Comparison of ENCODE assay signal across 9 cellular contexts in genomic region chr14:29584992-29585391, GRCh38.
A peak's percentile ranks its signal among the peaks of the same experiment; 100 is the strongest.
DNase-seq lines count a peak whose midpoint lies in the region; ATAC-seq and TF ChIP-seq lines count a peak whose summit lies in the region.
"Had no signal": no experiment of that assay in that cellular context is flagged by ENCODE, and none has a peak within 500 bp of the region (broad histone marks: within the 10 kb centered on the region; RNA-seq: fewer than 3 reads in every experiment).

No MANE protein-coding gene starts in this region.

- POLR2A ChIA-PET in HEK293T (lab: Yijun Ruan, JAX): no interaction called here
- POLR2A ChIA-PET in CD8-positive, alpha-beta T cell (lab: Charles Lee): no interaction called here

- peak; percentile 13 for DNase-seq in HEK293T (ENCODE audit: extremely low spot score)
- peak; percentile 66 to 78 for DNase-seq in SJCRH30
- DNase-seq in hepatic stellate cell (ENCODE audit: low spot score): peak; percentile 47
- DNase-seq in sigmoid colon: peak; percentile 77
- DNase-seq in CD8-positive, alpha-beta T cell: no peak

- ATAC-seq in GM18873 (IDR thresholded peaks at IDR 0.05; ENCODE audit: low FRiP score, unreplicated experiment): no peak
- ATAC-seq in HG02840 (IDR thresholded peaks at IDR 0.05; ENCODE audit: low FRiP score, unreplicated experiment): no peak
- no peak for ATAC-seq in GM19035 (IDR thresholded peaks at IDR 0.05; ENCODE audit: unreplicated experiment)
- no peak for ATAC-seq in CD8-positive, alpha-beta T cell

- intact Hi-C loops in sigmoid colon (cut with DNase I): no loop called here
- intact Hi-C loops in CD8-positive, alpha-beta T cell (cut with DNase I, micrococcal nuclease): no loop called here

- H3K27me3 ChIP-seq in SJCRH30 (no peaks in the 10 kb centered on the region), sigmoid colon (no peaks in the 10 kb centered on the region)
- H3K27me3 ChIP-seq in CD8-positive, alpha-beta T cell (ENCODE audit: insufficient read depth, low read length): no peaks in the 10 kb centered on the region

- H3K4me3 Mint-ChIP-seq in CD8-positive, alpha-beta T cell: no peak overlapping the region
- H3K4me3 Mint-ChIP-seq: activated T-helper 1 cell treated with anti-CD3 and anti-CD28 coated beads, Interleukin-12 subunit alpha, Interleukin-12 subunit beta, Interleukin-2, Interleukin-4 antibody, amounts not matched to agents 30 ng/mL and 10 ng/mL and 1 ng/mL, durations not matched to agents 14 hours and 24 hours and 36 hours had no signal

- no peaks in the 10 kb centered on the region for H3K4me1 Mint-ChIP-seq in CD8-positive, alpha-beta T cell (ENCODE audit: low read depth)

- H3K9me3 Mint-ChIP-seq in CD8-positive, alpha-beta T cell: peaks cover 11% of the 10 kb centered on the region

- no peak overlapping the region for H3K27ac Mint-ChIP-seq in CD8-positive, alpha-beta T cell
- H3K27ac Mint-ChIP-seq: activated T-helper 1 cell treated with anti-CD3 and anti-CD28 coated beads, Interleukin-12 subunit alpha, Interleukin-12 subunit beta, Interleukin-2, Interleukin-4 antibody, amounts not matched to agents 30 ng/mL and 10 ng/mL and 1 ng/mL, durations not matched to agents 14 hours and 24 hours and 36 hours had no signal

- no peak for TF ChIP-seq CTCF in sigmoid colon (IDR thresholded peaks at IDR 0.05)
- TF ChIP-seq CTCF in CD8-positive, alpha-beta T cell (IDR thresholded peaks at IDR 0.05): no peak

- H3K4me3 ChIP-seq in SJCRH30: peak overlapping the region; percentile 23
- no peak overlapping the region for H3K4me3 ChIP-seq in sigmoid colon
- H3K4me3 ChIP-seq in CD8-positive, alpha-beta T cell (ENCODE audit: low read depth, low read length): no peak overlapping the region

- H3K36me3 ChIP-seq in SJCRH30 (no peaks in the 10 kb centered on the region), sigmoid colon (no peaks in the 10 kb centered on the region)
- H3K36me3 ChIP-seq in CD8-positive, alpha-beta T cell (ENCODE audit: insufficient read depth, low read length): no peaks in the 10 kb centered on the region

- H3K27ac ChIP-seq in SJCRH30 (no peak overlapping the region), sigmoid colon (peak overlapping the region in 3 of 4 donors; percentile 47 to 51 (median 49))
- H3K27ac ChIP-seq in CD8-positive, alpha-beta T cell (ENCODE audit: low read depth, low read length): no peak overlapping the region

- no peaks in the 10 kb centered on the region for H3K27me3 Mint-ChIP-seq in CD8-positive, alpha-beta T cell (ENCODE audit: low read depth)

- no peak for TF ChIP-seq EP300 in sigmoid colon (IDR thresholded peaks at IDR 0.05)

- no peaks in the 10 kb centered on the region for H3K9me3 ChIP-seq in SJCRH30 (replicated peaks)
- H3K9me3 ChIP-seq in sigmoid colon: no peaks in the 10 kb centered on the region
- no peaks in the 10 kb centered on the region for H3K9me3 ChIP-seq in CD8-positive, alpha-beta T cell (ENCODE audit: low read length)

- no peak for TF ChIP-seq POLR2A in sigmoid colon (IDR thresholded peaks at IDR 0.05)

- H3K4me1 ChIP-seq in SJCRH30 (peaks cover 12% of the 10 kb centered on the region; the same call in 1 of the 2 replicates), sigmoid colon (peaks cover 0 to 21% (median 8%) of the 10 kb centered on the region in 4 donors)
- no peaks in the 10 kb centered on the region for H3K4me1 ChIP-seq in CD8-positive, alpha-beta T cell (ENCODE audit: insufficient read depth, low read length)

- no peaks in the 10 kb centered on the region for H3K36me3 Mint-ChIP-seq in CD8-positive, alpha-beta T cell

- CTCF ChIA-PET in HEK293T (lab: Yijun Ruan, JAX): no interaction called here
- CTCF ChIA-PET in CD8-positive, alpha-beta T cell (lab: Charles Lee): interaction anchor here (0.7 kb wide), 1 partner anchor 120 kb away, joined by 3 read pairs; no protein-coding TSS in a partner anchor

- WGBS in sigmoid colon, 2 donors: 25 to 43% methylated on average over 8 of the region's 8 CpGs

TF ChIP-seq in HEK293T, 16 proteins besides CTCF, POLR2A, EP300 and RAD21:
- TF ChIP-seq HDGF (IDR thresholded peaks at IDR 0.05; ENCODE audit: borderline replicate concordance) (no peak), L3MBTL2 (conservative IDR thresholded peaks at IDR 0.05) (no peak), CTBP1 (IDR thresholded peaks at IDR 0.05; ENCODE audit: borderline replicate concordance) (no peak), FOXM1 (IDR thresholded peaks at IDR 0.05; ENCODE audit: borderline replicate concordance) (no peak), FOXA1 (IDR thresholded peaks at IDR 0.05) (no peak), PKNOX1 (IDR thresholded peaks at IDR 0.05) (no peak), SP1 (IDR thresholded peaks at IDR 0.05) (no peak), ARNT (IDR thresholded peaks at IDR 0.05) (no peak), BHLHE40 (IDR thresholded peaks at IDR 0.05; ENCODE audit: borderline replicate concordance) (no peak), SUZ12 (IDR thresholded peaks at IDR 0.05) (no peak)
TF ChIP-seq in HEK293T: peak in this region for 0.

Comparison
In these comparisons a context has a peak if more than half of its experiments do, and no peak if none do; other contexts are left out.
1. DNase-seq: peak in HEK293T (single experiment), SJCRH30 (2 of 2), hepatic stellate cell (single experiment) and sigmoid colon (single experiment); none in CD8-positive, alpha-beta T cell (0 of 7).
2. H3K27ac ChIP-seq: peak in sigmoid colon (3 of 4); none in SJCRH30 (single experiment) and CD8-positive, alpha-beta T cell (single experiment).